ENCODE assay signal across 8 cellular contexts in genomic region chr17:57849874-57850754, GRCh38.
DNase-seq lines count a peak whose midpoint lies in the region; ATAC-seq lines count a peak whose summit lies in the region.

Gene MRPS23, minus strand, starts transcription at chr17:57850044. Its CDS starts 34 bp downstream, at chr17:57850010.

- peak; percentile 95 for ATAC-seq in GM19023 (IDR thresholded peaks at IDR 0.05; ENCODE audit: unreplicated experiment)
- peak; percentile 94 for ATAC-seq in HG03280 (IDR thresholded peaks at IDR 0.05; ENCODE audit: unreplicated experiment)

- peak; percentile 96 for DNase-seq in AG08396 (ENCODE audit: low spot score)
- DNase-seq in NCI-H345 treated with DMSO at 0.1 percent for 48 hours (lab: John Stamatoyannopoulos, UW; ENCODE audit: unreplicated experiment) = peak; percentile 95
- DNase-seq in activated CD4-positive, CD25-positive, alpha-beta regulatory T cell (lab: John Stamatoyannopoulos, UW) = peak; percentile 85 to 95 (median 91)
- DNase-seq in central memory CD4-positive, alpha-beta T cell = peak; percentile 96
- DNase-seq in iris pigment epithelial cell (ENCODE audit: low read depth) = peak; percentile 100
- DNase-seq in stimulated activated CD4-positive, alpha-beta T cell treated with anti-CD3 and anti-CD28 coated beads, Interleukin-12 subunit alpha, Interleukin-12 subunit beta, amount 100 ng/mL, for 4 hours = peak; percentile 93

Comparison
In these comparisons a context has a peak if more than half of its experiments do, and no peak if none do; other contexts are left out.
1. Peak in every context shown above with its lines: DNase-seq and ATAC-seq.